In genomic region chr15:94563455-94563854, GRCh38 we compare ENCODE assay signal across 26 cellular contexts.
"Had no signal": no experiment of that assay in that cellular context is flagged by ENCODE, and none has a peak within 500 bp of the region (broad histone marks: within the 10 kb centered on the region; RNA-seq: fewer than 3 reads in every experiment).

No MANE protein-coding gene starts in this region.

- DNase-seq: hypothalamus; immature natural killer cell; left ventricle myocardium inferior; naive B cell; natural killer cell; nephron progenitor cell; occipital lobe; stimulated activated CD4-positive, alpha-beta T cell treated with anti-CD3 and anti-CD28 coated beads, Interleukin-12 subunit alpha, Interleukin-12 subunit beta, amount 100 ng/mL, for 4 hours; stimulated activated CD4-positive, alpha-beta T cell treated with anti-CD3 and anti-CD28 coated beads, Interleukin-15, amount 100 ng/mL, for 24 hours; stimulated activated CD4-positive, alpha-beta T cell treated with anti-CD3 and anti-CD28 coated beads, Interleukin-2, amount 100 ng/mL, for 24 hours; stimulated activated CD4-positive, alpha-beta T cell treated with anti-CD3 and anti-CD28 coated beads, Interleukin-4, amount 100 ng/mL, for 1 hour; stimulated activated naive B cell treated with anti-CD40 and anti-IgM and Interleukin-4, amounts not matched to agents 10 μg/mL and 1 μg/mL and 100 μg/mL, for 72 hours; stimulated activated naive CD8-positive, alpha-beta T cell treated with anti-CD3 and anti-CD28 coated beads, Interleukin-15, Interleukin-2, amounts not matched to agents 100 U/mL and 50 U/mL, for 24 hours; tibial artery; trophoblast cell; upper lobe of right lung had no signal

- H3K9ac ChIP-seq: neural progenitor cell had no signal

- H3K36me3 ChIP-seq: left ventricle myocardium inferior, neural progenitor cell, neutrophil, right atrium auricular region, suprapubic skin, thoracic aorta, tibial artery, upper lobe of right lung had no signal

- H3K27me3 ChIP-seq: neural progenitor cell, neutrophil, right atrium auricular region, suprapubic skin, tibial artery, upper lobe of right lung had no signal

- ATAC-seq: natural killer cell; sciatic nerve; stimulated activated naive B cell treated with anti-CD40 and anti-IgM and Interleukin-4, amounts not matched to agents 10 μg/mL and 1 μg/mL and 100 μg/mL, for 72 hours; stimulated activated naive CD8-positive, alpha-beta T cell treated with anti-CD3 and anti-CD28 coated beads, Interleukin-15, Interleukin-2, amounts not matched to agents 100 U/mL and 50 U/mL, for 24 hours; upper lobe of right lung had no signal

- H3K4me3 ChIP-seq: left ventricle myocardium inferior, lung, neural progenitor cell, right atrium auricular region, skin epidermis, suprapubic skin, thoracic aorta, tibial artery, upper lobe of right lung had no signal

- H3K27ac ChIP-seq: left ventricle myocardium inferior, neural progenitor cell, neutrophil, right atrium auricular region, skin epidermis, suprapubic skin, thoracic aorta, tibial artery, upper lobe of right lung had no signal

- H3K9me3 ChIP-seq: neutrophil, suprapubic skin had no signal

- H3K4me2 ChIP-seq: neural progenitor cell had no signal

- FAIRE-seq: islet of Langerhans, urothelium cell line had no signal

- H3K4me1 ChIP-seq: left ventricle myocardium inferior, neural progenitor cell, right atrium auricular region, suprapubic skin, tibial artery, upper lobe of right lung had no signal

- H2AFZ ChIP-seq: neural progenitor cell had no signal
